ENCODE assay signal across 8 cellular contexts in genomic region chr14:71321556-71322315, GRCh38. TPM values are rescaled to one million over a fixed set of nuclear protein-coding genes. Genes with fewer than 3 reads are reported as not detected.
DNase-seq lines count a peak whose midpoint lies in the region; ATAC-seq, FAIRE-seq and TF ChIP-seq lines count a peak whose summit lies in the region.

No MANE protein-coding gene starts in this region.

- TF ChIP-seq EP300 in upper lobe of left lung (IDR thresholded peaks at IDR 0.05) = no peak

- H3K14ac ChIP-seq in mesenchymal stem cell (ENCODE audit: low read length in 2 of 2) = no peak overlapping the region

- H3K27ac ChIP-seq in mesenchymal stem cell (ENCODE audit: low read length, poor library complexity, severe bottlenecking) (peak overlapping the region; percentile 32), upper lobe of left lung (peak overlapping the region; percentile 94 to 100 (median 96))

- H3K4me1 ChIP-seq in mesenchymal stem cell (ENCODE audit: control insufficient read depth, insufficient read depth, low read depth, low read length) (no peaks in the 10 kb centered on the region), upper lobe of left lung (peaks cover 15 to 47% (median 33%) of the 10 kb centered on the region in 4 donors)

- H2AFZ ChIP-seq in mesenchymal stem cell (ENCODE audit: low read depth, low read length) = peak overlapping the region; percentile 79

- H3K79me1 ChIP-seq in mesenchymal stem cell (replicated peaks; ENCODE audit: low read length, poor library complexity, severe bottlenecking) = peaks cover 12% of the 10 kb centered on the region

- H2AK5ac ChIP-seq in mesenchymal stem cell (ENCODE audit: low read length, severe bottlenecking) = no peak overlapping the region

- ATAC-seq in upper lobe of left lung (ENCODE audit: low FRiP score in 2 of 2) (no peak), HG03571 (IDR thresholded peaks at IDR 0.05; ENCODE audit: unreplicated experiment) (no peak), HG03280 (IDR thresholded peaks at IDR 0.05; ENCODE audit: unreplicated experiment) (no peak)

- H3K18ac ChIP-seq in mesenchymal stem cell (ENCODE audit: low read depth in 1 of 2, low read length in 2 of 2) = peak overlapping the region; percentile 43 to 89

- 0% methylated on average over 25 of the region's 26 CpGs for WGBS in mesenchymal stem cell
- WGBS in upper lobe of left lung, 2 donors = 3% methylated on average over 22 to 26 of the region's 26 CpGs

- no peaks in the 10 kb centered on the region for H3K9me3 ChIP-seq in mesenchymal stem cell (ENCODE audit: control insufficient read depth, low read length)
- no peaks in the 10 kb centered on the region for H3K9me3 ChIP-seq in upper lobe of left lung

- H4K8ac ChIP-seq in mesenchymal stem cell (ENCODE audit: low read length) = no peak overlapping the region

- H3K23ac ChIP-seq in mesenchymal stem cell (ENCODE audit: low read length in 2 of 2) = peak overlapping the region in 1 of 2 experiments; percentile 89

- in situ Hi-C loops in Caki2 (cut with HindIII; ENCODE audit: low pct_unique_long_range_greater_than_20kb, low sequenced_read_pairs) = no loop called here

- no peaks in the 10 kb centered on the region for H3K27me3 ChIP-seq in mesenchymal stem cell (ENCODE audit: control insufficient read depth in 1 of 2, insufficient read depth in 1 of 2, low read length in 2 of 2)
- no peaks in the 10 kb centered on the region for H3K27me3 ChIP-seq in upper lobe of left lung

- no peak overlapping the region for H2BK120ac ChIP-seq in mesenchymal stem cell (ENCODE audit: low read depth, low read length)

- H4K91ac ChIP-seq in mesenchymal stem cell (ENCODE audit: low read length) = no peak overlapping the region

- no peak for FAIRE-seq in HTR-8/SVneo (lab: Jason Lieb, UNC)

- no peak overlapping the region for H2BK5ac ChIP-seq in mesenchymal stem cell (ENCODE audit: low read depth, low read length, poor library complexity, severe bottlenecking)

- peak overlapping the region; percentile 92 for H3K9ac ChIP-seq in mesenchymal stem cell (ENCODE audit: low read length)

- H2BK12ac ChIP-seq in mesenchymal stem cell (ENCODE audit: low read length in 2 of 2) = peak overlapping the region in 1 of 2 experiments; percentile 21

- H3K4me2 ChIP-seq in mesenchymal stem cell (ENCODE audit: low read length, poor library complexity, severe bottlenecking) = peak overlapping the region; percentile 72

- H3K36me3 ChIP-seq in mesenchymal stem cell (ENCODE audit: control insufficient read depth in 1 of 2, insufficient read depth in 2 of 2, low read depth in 1 of 2, low read length in 2 of 2) (no peaks in the 10 kb centered on the region), upper lobe of left lung (no peaks in the 10 kb centered on the region)

- peak; percentile 33 for DNase-seq in Caki2 (ENCODE audit: low read depth)
- peak; percentile 83 for DNase-seq in HTR-8/SVneo (ENCODE audit: insufficient read length, low spot score)
- DNase-seq in RKO (ENCODE audit: low spot score) = peak; percentile 88
- DNase-seq in dermis blood vessel endothelial cell = peak; percentile 68
- DNase-seq in mesenchymal stem cell = peak; percentile 54
- DNase-seq in upper lobe of left lung = peak in 1 of 2 donors; percentile 23

- TF ChIP-seq POLR2A in upper lobe of left lung (IDR thresholded peaks at IDR 0.05) = peak in 2 of 4 donors; percentile 12 to 20

- H3K4ac ChIP-seq in mesenchymal stem cell (ENCODE audit: low read depth in 1 of 2, low read length in 2 of 2) = no peak overlapping the region

- peak overlapping the region; percentile 88 to 94 for H3K4me3 ChIP-seq in mesenchymal stem cell (ENCODE audit: insufficient read depth in 1 of 2, low read depth in 1 of 2, low read length in 2 of 2)
- peak overlapping the region; percentile 43 to 97 (median 78) for H3K4me3 ChIP-seq in upper lobe of left lung

- H2BK15ac ChIP-seq in mesenchymal stem cell (ENCODE audit: low read depth, poor library complexity, severe bottlenecking) = no peak overlapping the region

- TF ChIP-seq CTCF in upper lobe of left lung (IDR thresholded peaks at IDR 0.05) = no peak

RNA-seq across cellular contexts. Expression of gene SIPA1L1, which starts 1.5 kb away (rescaled TPM):
- 0.87 and 1.6 TPM in 2 replicates for total RNA-seq in Caki2 (2014; rRNA removed; shearing (Covaris generic); ENCODE audit: low replicate concordance)
- total RNA-seq in dermis blood vessel endothelial cell (9.8 and 11.7 TPM in 2 replicates), upper lobe of left lung (10 to 100 TPM; 44.1 to 89.5 (median 57.7) TPM)
- 14.9 TPM for polyA plus RNA-seq in mesenchymal stem cell (2013, experiment 1 of 2)
- 14.8 TPM for polyA plus RNA-seq in mesenchymal stem cell (2013, experiment 2 of 2)
